In the genomic region with DNA sequence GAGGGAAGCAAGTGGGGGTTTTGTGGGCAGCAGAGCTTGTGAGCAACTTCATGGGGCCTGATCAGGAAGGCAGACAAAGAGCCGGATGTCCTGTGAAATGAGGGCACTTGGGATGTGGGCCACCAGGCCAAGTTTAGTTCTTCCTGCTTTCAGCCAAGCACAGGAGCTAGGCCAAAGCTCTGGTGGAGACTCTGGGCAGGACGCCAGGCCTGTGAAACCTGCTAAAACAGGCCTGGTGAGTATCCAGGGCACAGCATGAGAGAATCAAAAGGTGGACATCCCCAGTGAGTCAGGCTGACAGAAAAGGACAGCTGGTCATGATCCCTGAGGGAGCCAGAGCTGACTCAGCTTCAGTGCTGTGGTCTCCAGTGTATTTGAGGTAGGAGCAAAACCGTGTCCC, we compare ENCODE assay signal across 10 cellular contexts.
DNase-seq lines count a peak whose midpoint lies in the region; ATAC-seq and TF ChIP-seq lines count a peak whose summit lies in the region.
"Had no signal": no experiment of that assay in that cellular context is flagged by ENCODE, and none has a peak within 500 bp of the region (broad histone marks: within the 10 kb centered on the region; RNA-seq: fewer than 3 reads in every experiment).

No MANE protein-coding gene starts in this region.

- H3K9ac ChIP-seq in BLaER1 treated with 17β-estradiol and CSF1 and Interleukin-3, amounts not matched to agents 10 nM and 100 nM, result 0 out of 22 replicates have a peak overlapping the region, but pooled peaks of 4 of the 11 experiments have one; percentile 8 to 35 (median 12)

- H3K27me3 Mint-ChIP-seq in nephron (ENCODE audit: low read depth), result no peaks in the 10 kb centered on the region

- H4K20me1 ChIP-seq in BLaER1 treated with 17β-estradiol and CSF1 and Interleukin-3, amounts not matched to agents 10 nM and 100 nM, result no peaks in the 10 kb centered on the region; a peak in 1 of 22 replicates

- ATAC-seq in HG03039 (IDR thresholded peaks at IDR 0.05; ENCODE audit: unreplicated experiment) (no peak), HG02642 (IDR thresholded peaks at IDR 0.05; ENCODE audit: poor library complexity, unreplicated experiment) (no peak)

- TF ChIP-seq CTCF in esophagus muscularis mucosa (IDR thresholded peaks at IDR 0.05) (no peak), nephron (IDR thresholded peaks at IDR 0.05; ENCODE audit: unreplicated experiment in 3 of 3) (no peak)

- H3K27ac ChIP-seq in BLaER1 treated with 17β-estradiol and CSF1 and Interleukin-3, amounts not matched to agents 10 nM and 100 nM, result peak overlapping the region in 8 of 11 experiments; percentile 26 to 72 (median 48); a peak in 16 of 22 replicates
- peak overlapping the region; percentile 59 to 64 (median 60) for H3K27ac ChIP-seq in esophagus muscularis mucosa (replicated peaks in 1 of 4)

- TF ChIP-seq EP300 in esophagus muscularis mucosa (IDR thresholded peaks at IDR 0.05), result no peak

- H3K4me3 ChIP-seq in BLaER1 treated with 17β-estradiol and CSF1 and Interleukin-3, amounts not matched to agents 10 nM and 100 nM, result no peak overlapping the region
- H3K4me3 ChIP-seq in esophagus muscularis mucosa, result no peak overlapping the region

- 28% methylated on average over 3 of the region's 3 CpGs for WGBS in esophagus muscularis mucosa

- no peaks in the 10 kb centered on the region for H3K9me3 ChIP-seq in BLaER1 treated with 17β-estradiol and CSF1 and Interleukin-3, amounts not matched to agents 10 nM and 100 nM (replicated peaks in 1 of 11)
- no peaks in the 10 kb centered on the region for H3K9me3 ChIP-seq in esophagus muscularis mucosa

- H3K4me2 ChIP-seq in BLaER1 treated with 17β-estradiol and CSF1 and Interleukin-3, amounts not matched to agents 10 nM and 100 nM, result peak overlapping the region in 10 of 11 experiments; percentile 9 to 69 (median 46); a peak in 19 of 22 replicates

- no peak for TF ChIP-seq POLR2A in esophagus muscularis mucosa (IDR thresholded peaks at IDR 0.05; ENCODE audit: low read depth)

- intact Hi-C loops in esophagus muscularis mucosa (cut with DNase I), result no loop called here

- H3K4me1 Mint-ChIP-seq in nephron, result peaks cover 35% of the 10 kb centered on the region

- no peaks in the 10 kb centered on the region for H3K36me3 Mint-ChIP-seq in nephron (ENCODE audit: low read depth)

- peak overlapping the region; percentile 15 to 75 (median 68) for H3K27ac Mint-ChIP-seq in nephron
- H3K27ac Mint-ChIP-seq: activated T-helper 2 cell treated with anti-CD3 and anti-CD28 coated beads, Interferon-gamma antibody, Interleukin-2, Interleukin-4, amounts not matched to agents 10 μg/mL and 5 μg/mL and 100 μg/mL, durations not matched to agents 14 hours and 24 hours and 36 hours had no signal

- no peaks in the 10 kb centered on the region for H3K27me3 ChIP-seq in BLaER1 treated with 17β-estradiol and CSF1 and Interleukin-3, amounts not matched to agents 10 nM and 100 nM
- H3K27me3 ChIP-seq in esophagus muscularis mucosa, result no peaks in the 10 kb centered on the region

- DNase-seq in NCI-H446 treated with DMSO at 0.1 percent for 48 hours (lab: John Stamatoyannopoulos, UW) (peak; percentile 88), esophagus muscularis mucosa (ENCODE audit: extremely low spot score) (no peak), NCI-H1930 (lab: John Stamatoyannopoulos, UW) (no peak), NCI-H187 treated with DMSO at 0.1 percent for 48 hours (lab: John Stamatoyannopoulos, UW) (no peak)
- DNase-seq: NCI-H1092 had no signal

- no peaks in the 10 kb centered on the region for H3K36me3 ChIP-seq in BLaER1 treated with 17β-estradiol and CSF1 and Interleukin-3, amounts not matched to agents 10 nM and 100 nM
- no peaks in the 10 kb centered on the region for H3K36me3 ChIP-seq in esophagus muscularis mucosa

- H3K9me3 Mint-ChIP-seq in nephron, result peaks cover 13% of the 10 kb centered on the region
- H3K9me3 Mint-ChIP-seq: activated T-helper 2 cell treated with anti-CD3 and anti-CD28 coated beads, Interferon-gamma antibody, Interleukin-2, Interleukin-4, amounts not matched to agents 10 μg/mL and 5 μg/mL and 100 μg/mL, durations not matched to agents 14 hours and 24 hours and 36 hours had no signal

- peaks cover 8 to 20% (median 15%) of the 10 kb centered on the region in 10 experiments; a peak in 18 of 20 replicates for H3K4me1 ChIP-seq in BLaER1 treated with 17β-estradiol and CSF1 and Interleukin-3, amounts not matched to agents 10 nM and 100 nM
- H3K4me1 ChIP-seq in esophagus muscularis mucosa, result peaks cover 11 to 34% (median 29%) of the 10 kb centered on the region in 4 donors

- H3K4me3 Mint-ChIP-seq in nephron, result no peak overlapping the region
